In the genomic region with DNA sequence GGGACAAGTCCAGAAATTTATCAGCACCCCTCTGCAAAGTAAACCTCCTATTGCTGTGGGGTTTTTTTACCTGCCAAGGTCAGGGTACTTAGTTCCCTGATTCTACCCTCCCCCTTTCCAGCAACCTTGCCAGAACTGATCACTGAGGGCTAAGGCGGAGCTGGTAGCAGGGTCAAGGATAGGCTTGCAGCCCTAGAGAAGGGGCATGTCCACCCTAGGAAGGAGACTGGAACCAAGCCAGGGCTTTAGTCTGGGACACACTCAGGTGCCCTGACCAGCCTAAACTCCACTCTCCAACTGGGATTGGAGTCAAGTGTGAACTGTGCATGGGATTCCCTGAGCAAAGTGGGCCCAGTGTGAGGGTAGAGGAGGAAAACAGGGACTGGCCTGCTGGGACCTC, we compare ENCODE assay signal across 1 cellular context.
TF ChIP-seq lines count a peak whose summit lies in the region.

No MANE protein-coding gene starts in this region.

TF ChIP-seq in H1, 55 proteins besides CTCF, POLR2A, EP300 and RAD21:
- no peak for TF ChIP-seq CHD1 (IDR thresholded peaks at IDR 0.05; ENCODE audit: low read depth, low read length)
- TF ChIP-seq RBBP5 (IDR thresholded peaks at IDR 0.05; ENCODE audit: borderline replicate concordance, low read depth, low read length): no peak
- TF ChIP-seq EGR1 (IDR thresholded peaks at IDR 0.05; ENCODE audit: borderline replicate concordance, low read depth, low read length): no peak
- TF ChIP-seq, protein P1, sequence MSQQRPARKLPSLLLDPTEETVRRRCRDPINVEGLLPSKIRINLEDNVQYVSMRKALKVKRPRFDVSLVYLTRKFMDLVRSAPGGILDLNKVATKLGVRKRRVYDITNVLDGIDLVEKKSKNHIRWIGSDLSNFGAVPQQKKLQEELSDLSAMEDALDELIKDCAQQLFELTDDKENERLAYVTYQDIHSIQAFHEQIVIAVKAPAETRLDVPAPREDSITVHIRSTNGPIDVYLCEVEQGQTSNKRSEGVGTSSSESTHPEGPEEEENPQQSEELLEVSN (IDR thresholded peaks at IDR 0.05): no peak
- TF ChIP-seq EZH2 (IDR thresholded peaks at IDR 0.05; ENCODE audit: low read depth, low read length, severe bottlenecking): no peak
- no peak for TF ChIP-seq MAFK (IDR thresholded peaks at IDR 0.05; ENCODE audit: low read depth, low read length)
- no peak for TF ChIP-seq CREB1 (IDR thresholded peaks at IDR 0.05)
- TF ChIP-seq SP1 (IDR thresholded peaks at IDR 0.05; ENCODE audit: low read depth, low read length): no peak
- no peak for TF ChIP-seq SIRT6 (IDR thresholded peaks at IDR 0.05; ENCODE audit: low read length)
- no peak for TF ChIP-seq TCF12 (IDR thresholded peaks at IDR 0.05; ENCODE audit: low read depth, low read length)
- no peak for TF ChIP-seq CEBPB (IDR thresholded peaks at IDR 0.05; ENCODE audit: low read depth, low read length)
- TF ChIP-seq TBP (IDR thresholded peaks at IDR 0.05; ENCODE audit: low read depth, low read length): no peak
- no peak for TF ChIP-seq SP4 (IDR thresholded peaks at IDR 0.05; ENCODE audit: low read length)
- no peak for TF ChIP-seq JUND (IDR thresholded peaks at IDR 0.05; ENCODE audit: low read length)
- TF ChIP-seq GABPA (IDR thresholded peaks at IDR 0.05; ENCODE audit: borderline replicate concordance, insufficient read depth, low read length): no peak
- no peak for TF ChIP-seq BACH1 (IDR thresholded peaks at IDR 0.05; ENCODE audit: low read length)
- TF ChIP-seq RFX5 (IDR thresholded peaks at IDR 0.05; ENCODE audit: borderline replicate concordance, low read depth, low read length): no peak
- TF ChIP-seq, protein P2, sequence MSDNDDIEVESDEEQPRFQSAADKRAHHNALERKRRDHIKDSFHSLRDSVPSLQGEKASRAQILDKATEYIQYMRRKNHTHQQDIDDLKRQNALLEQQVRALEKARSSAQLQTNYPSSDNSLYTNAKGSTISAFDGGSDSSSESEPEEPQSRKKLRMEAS (IDR thresholded peaks at IDR 0.05): no peak
- no peak for TF ChIP-seq KDM1A (IDR thresholded peaks at IDR 0.05; ENCODE audit: borderline replicate concordance, low read length)
TF ChIP-seq in H1: peak in this region for 0.
